Comparison of ENCODE assay signal across 1 cellular context in genomic region chr6:63573899-63574553, GRCh38.
TF ChIP-seq lines count a peak whose summit lies in the region.

No MANE protein-coding gene starts in this region.

TF ChIP-seq in HEK293, 187 proteins besides CTCF, POLR2A, EP300 and RAD21 (continued from another document):
- TF ChIP-seq ZNF621 (tag by site-specific recombination; IDR thresholded peaks at IDR 0.05) = no peak
- 0 out of 2 replicates have a peak, but pooled peaks have one; percentile 22 for TF ChIP-seq ZNF558 (tag by site-specific recombination; IDR thresholded peaks at IDR 0.05)
- TF ChIP-seq ZSCAN16 (tag by site-specific recombination; IDR thresholded peaks at IDR 0.05) = no peak
- no peak for TF ChIP-seq ZNF146 (tag by site-specific recombination; IDR thresholded peaks at IDR 0.05)
- no peak for TF ChIP-seq TSHZ1 (tag by site-specific recombination; IDR thresholded peaks at IDR 0.05; ENCODE audit: borderline replicate concordance)
- peak; percentile 69; the same call in 1 of the 2 replicates for TF ChIP-seq ZSCAN30 (tag by site-specific recombination; IDR thresholded peaks at IDR 0.05)
- no peak for TF ChIP-seq ZFP3 (tag by site-specific recombination; IDR thresholded peaks at IDR 0.05; ENCODE audit: low read depth)
